8 cellular contexts compared by ENCODE assay signal in the genomic region with DNA sequence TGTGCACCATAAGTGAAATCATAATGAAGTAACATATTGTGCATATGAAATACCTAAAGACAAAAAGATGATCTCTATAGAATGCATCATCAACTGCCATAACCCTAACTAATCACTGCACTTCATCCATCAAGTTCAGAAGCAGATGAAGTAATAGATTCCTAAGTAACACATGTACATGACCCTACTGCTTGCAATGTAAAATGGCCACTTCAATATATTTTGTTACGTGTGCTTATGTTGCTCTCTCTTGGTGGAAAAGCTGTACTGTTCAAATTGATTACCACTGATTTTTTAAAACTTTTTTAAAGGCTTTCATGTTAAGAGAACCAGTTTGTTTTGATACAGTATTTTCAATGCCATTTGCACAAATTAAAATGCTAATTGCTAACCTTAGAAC.
DNase-seq lines count a peak whose midpoint lies in the region; ATAC-seq and TF ChIP-seq lines count a peak whose summit lies in the region.

No MANE protein-coding gene starts in this region.

- in situ Hi-C loops in SK-MEL-5 (cut with HindIII; ENCODE audit: low pct_unique_long_range_greater_than_20kb, low sequenced_read_pairs), result no loop called here

- CTCF ChIA-PET in HEK293T (lab: Yijun Ruan, JAX), result no interaction called here

- peak; percentile 60 for TF ChIP-seq CTCF in AG10803 (conservative IDR thresholded peaks at IDR 0.05; ENCODE audit: low read length)

- ATAC-seq in HG03095 (IDR thresholded peaks at IDR 0.05; ENCODE audit: unreplicated experiment) (no peak), HG02610 (IDR thresholded peaks at IDR 0.05; ENCODE audit: unreplicated experiment) (no peak), HG02623 (IDR thresholded peaks at IDR 0.05; ENCODE audit: unreplicated experiment) (no peak)

- DNase-seq in AG10803 (ENCODE audit: low read depth) (peak; percentile 51), HEK293T (ENCODE audit: extremely low spot score) (peak; percentile 44), SK-MEL-5 (ENCODE audit: low read depth, low spot score) (peak; percentile 43), iris pigment epithelial cell (ENCODE audit: low read depth) (peak; percentile 39)
- DNase-seq in activated T-cell treated with anti-CD3 and anti-CD28 coated beads, Interleukin-2, amount 50 U/mL, for 48 hours, result no peak

- H3K4me3 ChIP-seq in AG10803 (ENCODE audit: low read length), result no peak overlapping the region

- POLR2A ChIA-PET in HEK293T (lab: Yijun Ruan, JAX), result no interaction called here

TF ChIP-seq in HEK293T, 16 proteins besides CTCF, POLR2A, EP300 and RAD21:
- TF ChIP-seq ELF4 (IDR thresholded peaks at IDR 0.05) (no peak), CTBP1 (IDR thresholded peaks at IDR 0.05; ENCODE audit: borderline replicate concordance) (no peak)
- TF ChIP-seq, protein P1, sequence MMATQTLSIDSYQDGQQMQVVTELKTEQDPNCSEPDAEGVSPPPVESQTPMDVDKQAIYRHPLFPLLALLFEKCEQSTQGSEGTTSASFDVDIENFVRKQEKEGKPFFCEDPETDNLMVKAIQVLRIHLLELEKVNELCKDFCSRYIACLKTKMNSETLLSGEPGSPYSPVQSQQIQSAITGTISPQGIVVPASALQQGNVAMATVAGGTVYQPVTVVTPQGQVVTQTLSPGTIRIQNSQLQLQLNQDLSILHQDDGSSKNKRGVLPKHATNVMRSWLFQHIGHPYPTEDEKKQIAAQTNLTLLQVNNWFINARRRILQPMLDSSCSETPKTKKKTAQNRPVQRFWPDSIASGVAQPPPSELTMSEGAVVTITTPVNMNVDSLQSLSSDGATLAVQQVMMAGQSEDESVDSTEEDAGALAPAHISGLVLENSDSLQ (IDR thresholded peaks at IDR 0.05), result peak; percentile 65

Comparison
In these comparisons a context has a peak if more than half of its experiments do, and no peak if none do; other contexts are left out.
1. DNase-seq: peak in AG10803 (single experiment), HEK293T (single experiment), SK-MEL-5 (single experiment) and iris pigment epithelial cell (single experiment); none in activated T-cell treated with anti-CD3 and anti-CD28 coated beads, Interleukin-2, amount 50 U/mL, for 48 hours (0 of 2).